In genomic region chr2:113889471-113890252, GRCh38 we compare ENCODE assay signal across 8 cellular contexts. TPM values are rescaled to one million over a fixed set of nuclear protein-coding genes. Genes with fewer than 3 reads are reported as not detected.
A peak's percentile ranks its signal among the peaks of the same experiment; 100 is the strongest.
DNase-seq lines count a peak whose midpoint lies in the region; TF ChIP-seq lines count a peak whose summit lies in the region.

Gene ACTR3 (plus strand): TSS chr2:113890089. CDS start chr2:113890280, 191 bp downstream.

- TF ChIP-seq CTCF in DOHH2 (IDR thresholded peaks at IDR 0.05; ENCODE audit: low read depth, low read length, poor library complexity, severe bottlenecking) (no peak), esophagus squamous epithelium (IDR thresholded peaks at IDR 0.05) (peak in 1 of 6 experiments; percentile 7)

- no peaks in the 10 kb centered on the region for H3K9me3 Mint-ChIP-seq in activated T-helper 1 cell treated with anti-CD3 and anti-CD28 coated beads, Interleukin-12 subunit alpha, Interleukin-12 subunit beta, Interleukin-2, Interleukin-4 antibody, amounts not matched to agents 30 ng/mL and 10 ng/mL and 1 ng/mL, durations not matched to agents 14 hours and 24 hours and 36 hours

- peak within 1 kb of the TSS; percentile 96 for H3K4me3 ChIP-seq in DOHH2 (ENCODE audit: low read length)
- peak within 1 kb of the TSS; percentile 97 for H3K4me3 ChIP-seq in GM23248
- H3K4me3 ChIP-seq in esophagus squamous epithelium, result peak within 1 kb of the TSS; percentile 73 to 100 (median 90)

- H2AFZ ChIP-seq in GM23248, result peak within 1 kb of the TSS; percentile 88

- H3K27me3 Mint-ChIP-seq in activated T-helper 1 cell treated with anti-CD3 and anti-CD28 coated beads, Interleukin-12 subunit alpha, Interleukin-12 subunit beta, Interleukin-2, Interleukin-4 antibody, amounts not matched to agents 30 ng/mL and 10 ng/mL and 1 ng/mL, durations not matched to agents 14 hours and 24 hours and 36 hours (ENCODE audit: insufficient read depth), result no peaks in the 10 kb centered on the region

- H3K4me3 Mint-ChIP-seq in activated T-helper 1 cell treated with anti-CD3 and anti-CD28 coated beads, Interleukin-12 subunit alpha, Interleukin-12 subunit beta, Interleukin-2, Interleukin-4 antibody, amounts not matched to agents 30 ng/mL and 10 ng/mL and 1 ng/mL, durations not matched to agents 14 hours and 24 hours and 36 hours, result peak within 1 kb of the TSS; percentile 100

- peaks cover 58% of the 10 kb centered on the region for H3K36me3 Mint-ChIP-seq in activated T-helper 1 cell treated with anti-CD3 and anti-CD28 coated beads, Interleukin-12 subunit alpha, Interleukin-12 subunit beta, Interleukin-2, Interleukin-4 antibody, amounts not matched to agents 30 ng/mL and 10 ng/mL and 1 ng/mL, durations not matched to agents 14 hours and 24 hours and 36 hours (ENCODE audit: low read depth)

- H3K9ac ChIP-seq in GM23248, result peak within 1 kb of the TSS; percentile 89

- in situ Hi-C loops in GM23248 (cut with MboI), result loop anchor here (10.0 kb wide), 1 partner anchor 135 kb away; the partner anchor contains the start of gene SLC35F5

- H3K36me3 ChIP-seq in DOHH2 (ENCODE audit: control insufficient read depth, low read length) (peaks cover 89% of the 10 kb centered on the region), GM23248 (ENCODE audit: low read depth) (no peaks in the 10 kb centered on the region; the same call in 1 of the 2 replicates), esophagus squamous epithelium (no peaks in the 10 kb centered on the region)

- peak within 1 kb of the TSS; percentile 99 for H3K27ac Mint-ChIP-seq in activated T-helper 1 cell treated with anti-CD3 and anti-CD28 coated beads, Interleukin-12 subunit alpha, Interleukin-12 subunit beta, Interleukin-2, Interleukin-4 antibody, amounts not matched to agents 30 ng/mL and 10 ng/mL and 1 ng/mL, durations not matched to agents 14 hours and 24 hours and 36 hours

- H3K79me2 ChIP-seq in DOHH2 (ENCODE audit: control insufficient read depth, low read length) (peaks cover 97% of the 10 kb centered on the region), GM23248 (ENCODE audit: insufficient read depth) (peaks cover 71% of the 10 kb centered on the region)

- H3K4me1 Mint-ChIP-seq in activated T-helper 1 cell treated with anti-CD3 and anti-CD28 coated beads, Interleukin-12 subunit alpha, Interleukin-12 subunit beta, Interleukin-2, Interleukin-4 antibody, amounts not matched to agents 30 ng/mL and 10 ng/mL and 1 ng/mL, durations not matched to agents 14 hours and 24 hours and 36 hours (ENCODE audit: low read depth), result peaks cover 84% of the 10 kb centered on the region

- H4K20me1 ChIP-seq in DOHH2 (ENCODE audit: control insufficient read depth, insufficient read depth, low read depth, low read length) (peaks cover 22% of the 10 kb centered on the region), GM23248 (ENCODE audit: insufficient read depth) (peaks cover 4% of the 10 kb centered on the region; the same call in 1 of the 2 replicates)

- H3K4me1 ChIP-seq in DOHH2 (ENCODE audit: control insufficient read depth, low read length), result peaks cover 69% of the 10 kb centered on the region
- H3K4me1 ChIP-seq in GM23248 (ENCODE audit: insufficient read depth), result peaks cover 62% of the 10 kb centered on the region
- peaks cover 24 to 69% (median 38%) of the 10 kb centered on the region in 3 donors for H3K4me1 ChIP-seq in esophagus squamous epithelium

- peak within 1 kb of the TSS; percentile 95 for H3K27ac ChIP-seq in DOHH2 (ENCODE audit: low read depth, low read length)
- peak within 1 kb of the TSS; percentile 85 for H3K27ac ChIP-seq in GM23248
- H3K27ac ChIP-seq in esophagus squamous epithelium, result peak within 1 kb of the TSS; percentile 98 to 100 (median 99)

- peaks cover 33% of the 10 kb centered on the region for H3F3A ChIP-seq in DOHH2 (ENCODE audit: control insufficient read depth, insufficient read depth)
- H3F3A ChIP-seq in GM23248 (ENCODE audit: insufficient read depth), result peaks cover 66% of the 10 kb centered on the region

- peak within 1 kb of the TSS; percentile 88 for H3K4me2 ChIP-seq in DOHH2 (ENCODE audit: low read length)
- H3K4me2 ChIP-seq in GM23248 (ENCODE audit: unreplicated experiment), result peak within 1 kb of the TSS; percentile 98

- peak in 3 of 4 donors; percentile 72 to 90 (median 85) for TF ChIP-seq POLR2A in esophagus squamous epithelium (IDR thresholded peaks at IDR 0.05)

- intact Hi-C loops in activated T-helper 1 cell treated with anti-CD3 and anti-CD28 coated beads, Interleukin-12 subunit alpha, Interleukin-12 subunit beta, Interleukin-2, Interleukin-4 antibody, amounts not matched to agents 30 ng/mL and 10 ng/mL and 1 ng/mL, durations not matched to agents 14 hours and 24 hours and 36 hours (cut with micrococcal nuclease), result loop anchor here (1.0 to 5.0 kb wide), 7 partner anchors 9 to 712 kb away; partner anchors contain the start of gene SLC35F5
- intact Hi-C loops in esophagus squamous epithelium (cut with DNase I), result no loop called here

- WGBS in GM23248 (ENCODE audit: low coverage in 1 of 2, low lambda C conversion rate in 2 of 2, missing lambda C conversion rate in 2 of 2), 2 experiments, result 0 to 2% methylated on average over 41 to 51 of the region's 51 CpGs
- WGBS in esophagus squamous epithelium, 2 donors, result 0% methylated on average over 25 of the region's 51 CpGs

- H3K27me3 ChIP-seq in DOHH2 (ENCODE audit: control insufficient read depth, low read length) (no peaks in the 10 kb centered on the region), GM23248 (replicated peaks; ENCODE audit: insufficient read depth) (no peaks in the 10 kb centered on the region), esophagus squamous epithelium (no peaks in the 10 kb centered on the region)

- H3K9me2 ChIP-seq in DOHH2 (replicated peaks; ENCODE audit: control insufficient read depth, low read length) (no peaks in the 10 kb centered on the region), GM23248 (ENCODE audit: insufficient read depth) (no peaks in the 10 kb centered on the region)

- H3K9me3 ChIP-seq in DOHH2 (ENCODE audit: control insufficient read depth, insufficient read depth, low read length), result no peaks in the 10 kb centered on the region
- H3K9me3 ChIP-seq in GM23248 (ENCODE audit: low read depth), result no peaks in the 10 kb centered on the region
- H3K9me3 ChIP-seq in esophagus squamous epithelium, result no peaks in the 10 kb centered on the region

- DNase-seq in GM23248 (peak; percentile 99), Kasumi-1 (lab: John Stamatoyannopoulos, UW) (peak; percentile 97 to 100), RPMI7951 (ENCODE audit: low read depth) (peak; percentile 98), esophagus squamous epithelium (lab: John Stamatoyannopoulos, UW) (peak; percentile 92), myocyte (ENCODE audit: low read depth) (peak; percentile 99)
- DNase-seq in activated T-helper 1 cell treated with anti-CD3 and anti-CD28 coated beads, Interleukin-12 subunit alpha, Interleukin-12 subunit beta, Interleukin-2, Interleukin-4 antibody, amounts not matched to agents 30 ng/mL and 10 ng/mL and 1 ng/mL, durations not matched to agents 14 hours and 24 hours and 36 hours (ENCODE audit: low spot score), result peak; percentile 99
- peak; percentile 94 to 97 for DNase-seq in stimulated activated CD8-positive, alpha-beta memory T cell treated with anti-CD3 and anti-CD28 coated beads, Interleukin-7, amount 100 ng/mL, for 48 hours (ENCODE audit: extremely low read depth in 1 of 2, low read depth in 1 of 2)

RNA-seq across cellular contexts. Expression of gene ACTR3, which starts in this region (rescaled TPM):
- 343 and 410 TPM in 2 replicates for total RNA-seq in GM23248 (2014; rRNA removed; shearing (Covaris generic))
- polyA plus RNA-seq in GM23248 (2016; fragmentation: Nextera tagmentation; extraction: Ambion mirVana), result 361 and 377 TPM in 2 replicates
- total RNA-seq in RPMI7951 (2014; rRNA removed; shearing (Covaris generic)), result 337 and 389 TPM in 2 replicates
- total RNA-seq in activated T-helper 1 cell treated with anti-CD3 and anti-CD28 coated beads, Interleukin-12 subunit alpha, Interleukin-12 subunit beta, Interleukin-2, Interleukin-4 antibody, amounts not matched to agents 30 ng/mL and 10 ng/mL and 1 ng/mL, durations not matched to agents 14 hours and 24 hours and 36 hours, result 440 and 451 TPM in 2 replicates
- total RNA-seq in esophagus squamous epithelium (100 to 1,000 TPM; 164 to 274 (median 226) TPM), myocyte (224 and 285 TPM in 2 replicates)
- 168 TPM for polyA plus RNA-seq in myocyte (2012)

Comparison
In these comparisons a context has a peak if more than half of its experiments do, and no peak if none do; other contexts are left out.
1. Peak in every context shown above with its lines: DNase-seq, H3K4me3 ChIP-seq and H3K27ac ChIP-seq.